In genomic region chr11:66008468-66009101, GRCh38 we compare ENCODE assay signal across 1 cellular context.
TF ChIP-seq lines count a peak whose summit lies in the region.

No MANE protein-coding gene starts in this region.

TF ChIP-seq in H1, 55 proteins besides CTCF, POLR2A, EP300 and RAD21:
- TF ChIP-seq SIX5 (IDR thresholded peaks at IDR 0.05; ENCODE audit: low read depth, low read length) (no peak), KDM5A (IDR thresholded peaks at IDR 0.05; ENCODE audit: low read length) (no peak), NRF1 (IDR thresholded peaks at IDR 0.05; ENCODE audit: low read depth, low read length) (no peak), YY1 (IDR thresholded peaks at IDR 0.05; ENCODE audit: low read depth, low read length) (no peak), SIRT6 (IDR thresholded peaks at IDR 0.05; ENCODE audit: low read length) (no peak), USF2 (IDR thresholded peaks at IDR 0.05; ENCODE audit: low read length) (no peak), MAX (IDR thresholded peaks at IDR 0.05) (no peak), CHD7 (IDR thresholded peaks at IDR 0.05; ENCODE audit: insufficient replicate concordance, low read length) (no peak), KDM4A (IDR thresholded peaks at IDR 0.05; ENCODE audit: low read depth, low read length, severe bottlenecking) (no peak), ATF3 (IDR thresholded peaks at IDR 0.05; ENCODE audit: insufficient read depth, low read depth, low read length) (no peak), TCF12 (IDR thresholded peaks at IDR 0.05; ENCODE audit: low read depth, low read length) (no peak), RXRA (IDR thresholded peaks at IDR 0.05; ENCODE audit: insufficient read depth, low read depth, low read length) (no peak), SUZ12 (IDR thresholded peaks at IDR 0.05; ENCODE audit: low read length) (no peak), ASH2L (IDR thresholded peaks at IDR 0.05; ENCODE audit: low read length) (no peak), POLR2AphosphoS5 (IDR thresholded peaks at IDR 0.05; ENCODE audit: low read depth, low read length) (no peak), CHD1 (IDR thresholded peaks at IDR 0.05; ENCODE audit: low read depth, low read length) (no peak)
